Comparison of ENCODE assay signal across 16 cellular contexts in the genomic region with DNA sequence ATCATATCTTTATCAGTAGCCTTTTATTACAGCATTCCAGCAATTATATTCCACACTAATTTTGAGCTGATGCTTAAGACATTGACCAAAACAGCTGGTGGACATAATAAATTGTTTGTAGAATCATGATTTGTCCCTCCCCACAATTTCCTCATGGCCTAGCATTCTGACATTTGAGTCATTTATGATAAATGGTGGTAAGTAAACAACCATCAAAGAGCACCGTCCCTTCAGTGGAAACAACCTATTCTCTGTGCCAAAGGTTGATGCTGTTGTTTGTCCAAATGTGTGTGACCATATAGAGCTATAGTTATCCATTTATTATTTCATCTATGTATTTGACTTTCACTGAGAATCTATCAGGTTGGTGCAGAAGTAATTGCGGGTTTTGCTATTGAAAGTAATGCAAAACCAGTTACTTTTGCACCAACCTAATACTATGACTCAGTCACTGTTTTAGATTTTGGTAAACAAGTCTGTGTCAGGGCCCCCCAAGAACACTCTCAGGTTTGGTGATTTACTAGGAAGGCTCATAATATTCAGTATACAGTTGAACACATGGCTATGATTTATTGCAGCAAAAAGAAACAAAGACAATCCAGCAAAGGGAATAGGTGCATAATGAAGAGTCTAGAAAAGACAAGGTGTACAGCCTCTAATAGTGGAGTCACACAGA.
A peak's percentile ranks its signal among the peaks of the same experiment; 100 is the strongest.
DNase-seq lines count a peak whose midpoint lies in the region; ATAC-seq, FAIRE-seq and TF ChIP-seq lines count a peak whose summit lies in the region.
"Had no signal": no experiment of that assay in that cellular context is flagged by ENCODE, and none has a peak within 500 bp of the region (broad histone marks: within the 10 kb centered on the region; RNA-seq: fewer than 3 reads in every experiment).

No MANE protein-coding gene starts in this region.

- H3K9ac ChIP-seq in HepG2 (ENCODE audit: insufficient read depth, low read depth, low read length): no peak overlapping the region
- H3K9ac ChIP-seq: BLaER1 treated with 17β-estradiol and CSF1 and Interleukin-3, amounts not matched to agents 10 nM and 100 nM; GM23248 had no signal

- WGBS in HepG2 (ENCODE audit: low lambda C conversion rate): 38% methylated on average over 2 of the region's 2 CpGs
- WGBS in right lobe of liver (ENCODE audit: insufficient coverage, low coverage, low lambda C conversion rate, missing lambda C conversion rate): 44% methylated on average over 2 of the region's 2 CpGs
- 60% methylated on average over 2 of the region's 2 CpGs for WGBS in hepatocyte (ENCODE audit: low lambda C conversion rate, missing lambda C conversion rate)

- peaks cover 14% of the 10 kb centered on the region for H3K9me3 Mint-ChIP-seq in stimulated activated effector memory CD8-positive, alpha-beta T cell treated with anti-CD3 and anti-CD28 coated beads, Interleukin-12 subunit alpha, Interleukin-12 subunit beta, amount 100 ng/mL, for 72 hours

- H3K36me3 ChIP-seq in HepG2 (replicated peaks in 1 of 2; ENCODE audit: control insufficient read depth in 1 of 2, insufficient read depth in 2 of 2, low read length in 2 of 2): peaks cover 0 to 3% of the 10 kb centered on the region in 2 experiments; a peak in 2 of 5 replicates
- no peaks in the 10 kb centered on the region for H3K36me3 ChIP-seq in right lobe of liver
- H3K36me3 ChIP-seq in PC-9 (ENCODE audit: low read depth): no peaks in the 10 kb centered on the region
- H3K36me3 ChIP-seq in hepatocyte (replicated peaks; ENCODE audit: insufficient read depth, low read depth): no peaks in the 10 kb centered on the region
- H3K36me3 ChIP-seq: BLaER1 treated with 17β-estradiol and CSF1 and Interleukin-3, amounts not matched to agents 10 nM and 100 nM; HAP-1 had no signal

- peaks cover 21% of the 10 kb centered on the region; the same call in 1 of the 2 replicates for H3F3A ChIP-seq in PC-9 (ENCODE audit: insufficient read depth, low read depth)

- DNase-seq in HepG2 (ENCODE audit: low spot score) (peak; percentile 80), right lobe of liver (no peak), PC-9 (peak in 1 of 2 experiments; percentile 62), hepatocyte (ENCODE audit: low spot score) (no peak), T-helper 2 cell (no peak)
- DNase-seq in stimulated activated effector memory CD8-positive, alpha-beta T cell treated with anti-CD3 and anti-CD28 coated beads, Interleukin-12 subunit alpha, Interleukin-12 subunit beta, amount 100 ng/mL, for 72 hours (ENCODE audit: low spot score in 2 of 2): no peak
- DNase-seq in activated naive CD4-positive, alpha-beta T cell treated with anti-CD3 and anti-CD28 coated beads, Interleukin-2, amount 50 U/mL, for 16 hours: no peak
- DNase-seq: CD8-positive, alpha-beta T cell; DND-41; GM23248; NCI-H1930; NCI-H226; NCI-H524 treated with DMSO at 0.1 percent for 48 hours; RPMI8226 had no signal

- H3K4me3 Mint-ChIP-seq in stimulated activated effector memory CD8-positive, alpha-beta T cell treated with anti-CD3 and anti-CD28 coated beads, Interleukin-12 subunit alpha, Interleukin-12 subunit beta, amount 100 ng/mL, for 72 hours: no peak overlapping the region
- H3K4me3 Mint-ChIP-seq: CD8-positive, alpha-beta T cell had no signal

- peak in 1 of 2 experiments; percentile 70; a peak in 2 of 4 replicates for TF ChIP-seq EP300 in HepG2 (IDR thresholded peaks at IDR 0.05; ENCODE audit: low read depth in 2 of 2, low read length in 2 of 2)
- no peak; the same call in 1 of the 2 replicates for TF ChIP-seq EP300 in HepG2 (CRISPR knock-in tag; IDR thresholded peaks at IDR 0.05; ENCODE audit: borderline replicate concordance)

- no peak overlapping the region for H3K27ac Mint-ChIP-seq in stimulated activated effector memory CD8-positive, alpha-beta T cell treated with anti-CD3 and anti-CD28 coated beads, Interleukin-12 subunit alpha, Interleukin-12 subunit beta, amount 100 ng/mL, for 72 hours
- H3K27ac Mint-ChIP-seq: CD8-positive, alpha-beta T cell had no signal

- H3K27me3 ChIP-seq in HepG2 (ENCODE audit: control insufficient read depth in 1 of 2, insufficient read depth in 2 of 2, low read length in 2 of 2) (no peaks in the 10 kb centered on the region), right lobe of liver (no peaks in the 10 kb centered on the region), PC-9 (ENCODE audit: insufficient read depth, low read depth) (no peaks in the 10 kb centered on the region), hepatocyte (no peaks in the 10 kb centered on the region)
- H3K27me3 ChIP-seq: BLaER1 treated with 17β-estradiol and CSF1 and Interleukin-3, amounts not matched to agents 10 nM and 100 nM had no signal

- no peak overlapping the region for H2AFZ ChIP-seq in HepG2 (ENCODE audit: low read length)
- H2AFZ ChIP-seq in PC-9: no peak overlapping the region
- no peak overlapping the region for H2AFZ ChIP-seq in hepatocyte
- H2AFZ ChIP-seq: GM23248 had no signal

- peak overlapping the region; percentile 13; the same call in 1 of the 2 replicates for H3K4me2 ChIP-seq in HepG2 (ENCODE audit: low read depth, low read length)
- H3K4me2 ChIP-seq in PC-9: peak overlapping the region; percentile 41
- H3K4me2 ChIP-seq in hepatocyte: peak overlapping the region; percentile 20
- H3K4me2 ChIP-seq: BLaER1 treated with 17β-estradiol and CSF1 and Interleukin-3, amounts not matched to agents 10 nM and 100 nM had no signal

- peak; percentile 90 for ATAC-seq in HepG2
- ATAC-seq in right lobe of liver: no peak
- no peak for ATAC-seq in stimulated activated effector memory CD8-positive, alpha-beta T cell treated with anti-CD3 and anti-CD28 coated beads, Interleukin-12 subunit alpha, Interleukin-12 subunit beta, amount 100 ng/mL, for 72 hours
- ATAC-seq: CD8-positive, alpha-beta T cell had no signal

- H3K36me3 Mint-ChIP-seq in stimulated activated effector memory CD8-positive, alpha-beta T cell treated with anti-CD3 and anti-CD28 coated beads, Interleukin-12 subunit alpha, Interleukin-12 subunit beta, amount 100 ng/mL, for 72 hours: no peaks in the 10 kb centered on the region
- H3K36me3 Mint-ChIP-seq: CD8-positive, alpha-beta T cell had no signal

- BruUV-seq in HepG2 (replicated peaks; lab: Mats Ljungman, UMichigan) (no TSS peak), PC-9 (replicated peaks; lab: Mats Ljungman, UMichigan) (no TSS peak)

- H3K4me1 ChIP-seq in HepG2 (ENCODE audit: insufficient read depth, low read length): peaks cover 20% of the 10 kb centered on the region
- H3K4me1 ChIP-seq in right lobe of liver: no peaks in the 10 kb centered on the region
- peaks cover 27% of the 10 kb centered on the region for H3K4me1 ChIP-seq in PC-9 (replicated peaks; ENCODE audit: insufficient read depth)
- peaks cover 13% of the 10 kb centered on the region for H3K4me1 ChIP-seq in hepatocyte (ENCODE audit: insufficient read depth)
- H3K4me1 ChIP-seq: BLaER1 treated with 17β-estradiol and CSF1 and Interleukin-3, amounts not matched to agents 10 nM and 100 nM; HAP-1 had no signal

- H3K9me3 ChIP-seq in HepG2 (ENCODE audit: low read length) (no peaks in the 10 kb centered on the region), right lobe of liver (no peaks in the 10 kb centered on the region), PC-9 (ENCODE audit: insufficient read depth, low read depth) (0 out of 2 replicates have a peak, but pooled peaks cover 5% of the 10 kb centered on the region), hepatocyte (ENCODE audit: low read depth) (no peaks in the 10 kb centered on the region)
- H3K9me3 ChIP-seq: BLaER1 treated with 17β-estradiol and CSF1 and Interleukin-3, amounts not matched to agents 10 nM and 100 nM; HAP-1 had no signal

- TF ChIP-seq POLR2A in HepG2 (IDR thresholded peaks at IDR 0.05; ENCODE audit: insufficient read depth in 1 of 2, low read depth in 2 of 2, low read length in 2 of 2) (no peak), right lobe of liver (IDR thresholded peaks at IDR 0.05) (no peak)

- POLR2A ChIA-PET in HepG2 (lab: Yijun Ruan, JAX) (interaction anchor here (1.2 to 1.3 kb wide), 2 partner anchors 9 to 125 kb away, joined by 3 to 8 read pairs; no protein-coding TSS in a partner anchor), PC-9 (lab: Charles Lee; ENCODE audit: unreplicated experiment) (interaction anchor here (0.6 kb wide), 1 partner anchor 716 kb away, joined by 7 read pairs; no protein-coding TSS in a partner anchor)

- intact Hi-C loops in HepG2 (cut with micrococcal nuclease; ENCODE audit: unreplicated experiment) (no loop called here), right lobe of liver (cut with DNase I) (no loop called here), PC-9 (cut with micrococcal nuclease; ENCODE audit: unreplicated experiment) (loop anchor here (2.0 kb wide), 1 partner anchor 34 kb away; no protein-coding TSS in a partner anchor)

- H3K27ac ChIP-seq in HepG2 (ENCODE audit: extremely low read length, insufficient read depth, low read length): peak overlapping the region; percentile 40
- no peak overlapping the region for H3K27ac ChIP-seq in right lobe of liver
- H3K27ac ChIP-seq in PC-9: peak overlapping the region; percentile 13; the same call in 1 of the 2 replicates
- peak overlapping the region; percentile 15 for H3K27ac ChIP-seq in hepatocyte
- H3K27ac ChIP-seq: BLaER1 treated with 17β-estradiol and CSF1 and Interleukin-3, amounts not matched to agents 10 nM and 100 nM; GM23248 had no signal

- FAIRE-seq in HepG2 (lab: Jason Lieb, UNC): no peak

- peaks cover 20% of the 10 kb centered on the region for H4K20me1 ChIP-seq in HepG2 (ENCODE audit: insufficient read depth, low read length)
- peaks cover 25% of the 10 kb centered on the region for H4K20me1 ChIP-seq in PC-9 (ENCODE audit: insufficient read depth)
- H4K20me1 ChIP-seq in hepatocyte (ENCODE audit: insufficient read depth, poor library complexity, severe bottlenecking): no peaks in the 10 kb centered on the region
- H4K20me1 ChIP-seq: BLaER1 treated with 17β-estradiol and CSF1 and Interleukin-3, amounts not matched to agents 10 nM and 100 nM had no signal

- TF ChIP-seq RAD21 in HepG2 (CRISPR knock-in tag; IDR thresholded peaks at IDR 0.05): no peak

- CTCF ChIA-PET in HepG2 (lab: Yijun Ruan, JAX; ENCODE audit: low intra/inter-chr PET ratio, low total read pairs) (no interaction called here), PC-9 (lab: Charles Lee) (no interaction called here)

- H3K4me3 ChIP-seq in HepG2 (replicated peaks in 1 of 3; ENCODE audit: insufficient read depth in 1 of 3, low read depth in 2 of 3, low read length in 3 of 3) (no peak overlapping the region), right lobe of liver (no peak overlapping the region), PC-9 (0 out of 2 replicates have a peak overlapping the region, but pooled peaks have one; percentile 3), hepatocyte (no peak overlapping the region)
- H3K4me3 ChIP-seq: BLaER1 treated with 17β-estradiol and CSF1 and Interleukin-3, amounts not matched to agents 10 nM and 100 nM; GM23248; HAP-1 had no signal

- in situ Hi-C loops in HepG2 (cut with HindIII; ENCODE audit: extremely low pct_ligation_motif_present, low pct_unique_long_range_greater_than_20kb): no loop called here

- TF ChIP-seq CTCF in HepG2 (CRISPR knock-in tag; IDR thresholded peaks at IDR 0.05): no peak
- no peak for TF ChIP-seq CTCF in right lobe of liver (IDR thresholded peaks at IDR 0.05)
- no peak for TF ChIP-seq CTCF in PC-9 (conservative IDR thresholded peaks at IDR 0.05)
- TF ChIP-seq CTCF in hepatocyte (IDR thresholded peaks at IDR 0.05; ENCODE audit: poor library complexity): no peak

- H3K9me2 ChIP-seq in PC-9 (ENCODE audit: insufficient read depth) (no peaks in the 10 kb centered on the region), hepatocyte (replicated peaks; ENCODE audit: insufficient read depth) (peaks cover 4% of the 10 kb centered on the region)

- no peaks in the 10 kb centered on the region for H3K4me1 Mint-ChIP-seq in stimulated activated effector memory CD8-positive, alpha-beta T cell treated with anti-CD3 and anti-CD28 coated beads, Interleukin-12 subunit alpha, Interleukin-12 subunit beta, amount 100 ng/mL, for 72 hours

- H3K79me2 ChIP-seq in HepG2 (ENCODE audit: insufficient read depth, low read length) (peaks cover 54% of the 10 kb centered on the region), PC-9 (ENCODE audit: low read depth) (peaks cover 77% of the 10 kb centered on the region), hepatocyte (no peaks in the 10 kb centered on the region)

Comparison
In these comparisons a context has a peak if more than half of its experiments do, and no peak if none do; other contexts are left out.
1. H3K27ac ChIP-seq: peak in HepG2 (single experiment), PC-9 (single experiment) and hepatocyte (single experiment); none in right lobe of liver (0 of 3).
2. Peak in every context shown above with its lines, with median percentiles within 50 percentile points of each other: H3K4me2 ChIP-seq.